In the genomic region with DNA sequence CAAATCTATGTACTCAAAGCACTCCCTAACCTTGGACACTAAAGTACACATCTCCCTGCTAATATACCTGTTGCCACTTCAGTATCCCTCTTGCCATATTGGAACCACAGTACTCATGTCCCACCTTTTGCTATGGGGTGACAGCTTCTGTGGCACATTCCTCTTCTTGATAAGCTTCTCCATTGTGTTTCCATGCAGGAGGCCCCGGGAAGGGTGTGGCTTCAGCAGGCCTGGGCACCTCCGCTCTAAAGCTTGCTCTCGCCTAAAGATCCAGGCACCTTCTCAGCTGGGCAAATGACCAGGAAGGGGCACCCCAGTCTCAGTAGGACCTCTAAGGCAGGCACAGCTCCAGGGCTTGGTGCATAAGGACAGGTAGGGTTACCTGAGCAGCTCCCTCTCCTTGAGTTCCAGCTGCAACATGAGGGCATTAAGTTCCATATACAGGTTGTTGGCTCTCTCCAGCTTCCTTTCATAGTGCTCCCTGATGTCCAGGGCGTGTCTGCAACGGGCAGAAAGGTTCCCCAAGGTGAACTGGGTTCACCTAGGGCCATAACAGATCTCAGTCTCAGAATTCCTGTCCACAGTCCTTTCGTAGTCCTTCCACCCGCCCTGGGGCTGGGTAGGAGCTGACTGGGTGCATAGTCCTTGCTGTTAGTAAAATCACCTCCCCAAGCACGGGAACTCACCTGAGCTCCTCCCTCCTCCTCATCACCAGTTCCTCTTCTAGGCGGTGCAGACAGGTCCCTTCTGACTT, we compare ENCODE assay signal across 14 cellular contexts. TPM values are rescaled to one million over a fixed set of nuclear protein-coding genes. Genes with fewer than 3 reads are reported as not detected.
DNase-seq lines count a peak whose midpoint lies in the region; ATAC-seq, FAIRE-seq and TF ChIP-seq lines count a peak whose summit lies in the region.
"Had no signal": no experiment of that assay in that cellular context is flagged by ENCODE, and none has a peak within 500 bp of the region (broad histone marks: within the 10 kb centered on the region; RNA-seq: fewer than 3 reads in every experiment).

No MANE protein-coding gene starts in this region.

- no peak overlapping the region for H3K4me3 Mint-ChIP-seq in activated CD8-positive, alpha-beta memory T cell treated with anti-CD3 and anti-CD28 coated beads, Interleukin-2, amount 10 ng/mL, durations not matched to agents 7 days and 5 days

- H3K9me3 ChIP-seq in SK-N-MC (ENCODE audit: low read depth, low read length) (no peaks in the 10 kb centered on the region), heart right ventricle (no peaks in the 10 kb centered on the region), small intestine (ENCODE audit: control insufficient read depth, low read depth) (no peaks in the 10 kb centered on the region)
- H3K9me3 ChIP-seq: BLaER1 had no signal

- no peak for TF ChIP-seq CTCF in heart right ventricle (IDR thresholded peaks at IDR 0.05)

- H3K4me1 Mint-ChIP-seq in activated CD8-positive, alpha-beta memory T cell treated with anti-CD3 and anti-CD28 coated beads, Interleukin-2, amount 10 ng/mL, durations not matched to agents 7 days and 5 days, result peaks cover 13% of the 10 kb centered on the region

- WGBS in heart right ventricle, 2 donors, result 68 to 73% methylated on average over 9 of the region's 9 CpGs
- 20 to 60% (median 48%) methylated on average over 9 of the region's 9 CpGs for WGBS in small intestine, 3 donors

- H3K27ac ChIP-seq in SK-N-MC (0 out of 2 replicates have a peak overlapping the region, but pooled peaks have one; percentile 28), heart right ventricle (peak overlapping the region in 2 of 10 donors; percentile 2 to 64), small intestine (ENCODE audit: low read depth in 1 of 2, low read length in 1 of 2) (peak overlapping the region; percentile 51 to 59)
- H3K27ac ChIP-seq: BLaER1 had no signal

- H3K27ac Mint-ChIP-seq in activated CD8-positive, alpha-beta memory T cell treated with anti-CD3 and anti-CD28 coated beads, Interleukin-2, amount 10 ng/mL, durations not matched to agents 7 days and 5 days, result peak overlapping the region; percentile 28

- H3K36me3 Mint-ChIP-seq in activated CD8-positive, alpha-beta memory T cell treated with anti-CD3 and anti-CD28 coated beads, Interleukin-2, amount 10 ng/mL, durations not matched to agents 7 days and 5 days, result peaks cover 51% of the 10 kb centered on the region

- no peak overlapping the region for H3K4me3 ChIP-seq in SK-N-MC
- H3K4me3 ChIP-seq in heart right ventricle, result no peak overlapping the region
- no peak overlapping the region for H3K4me3 ChIP-seq in small intestine (ENCODE audit: low read depth in 1 of 2, low read length in 2 of 2)
- H3K4me3 ChIP-seq: BLaER1 had no signal

- H3K36me3 ChIP-seq in SK-N-MC (ENCODE audit: insufficient read depth, low read length) (peaks cover 53% of the 10 kb centered on the region), heart right ventricle (peaks cover 3 to 100% (median 70%) of the 10 kb centered on the region in 9 donors), small intestine (ENCODE audit: control insufficient read depth in 2 of 2, insufficient read depth in 2 of 2, low read length in 2 of 2) (peaks cover 9 to 14% of the 10 kb centered on the region in 2 donors)

- DNase-seq in activated CD8-positive, alpha-beta memory T cell treated with anti-CD3 and anti-CD28 coated beads, Interleukin-2, amount 10 ng/mL, durations not matched to agents 7 days and 5 days, result no peak
- no peak for DNase-seq in activated CD8-positive, alpha-beta memory T cell treated with anti-CD3 and anti-CD28 coated beads, Interleukin-2, amount 50 U/mL, for 4 hours
- DNase-seq in SK-N-MC (ENCODE audit: low read depth, low spot score) (no peak), heart right ventricle (no peak), small intestine (peak; percentile 90), SHP77 (lab: John Stamatoyannopoulos, UW) (no peak)
- no peak for DNase-seq in NK-92 treated with Interleukin-12 subunit alpha and Interleukin-12 subunit beta, amount 100 ng/mL, for 24 hours (lab: John Stamatoyannopoulos, UW)
- DNase-seq: anterior cingulate cortex, NCI-H2227 treated with DMSO at 0.1 percent for 48 hours had no signal

- H3K9ac ChIP-seq in SK-N-MC (ENCODE audit: insufficient read length), result no peak overlapping the region
- H3K9ac ChIP-seq: BLaER1 had no signal

- CTCF ChIA-PET in activated CD8-positive, alpha-beta memory T cell treated with anti-CD3 and anti-CD28 coated beads, Interleukin-2, amount 10 ng/mL, durations not matched to agents 7 days and 5 days (lab: Charles Lee), result interaction anchor here (0.5 to 2.2 kb wide), 5 partner anchors 12 to 598 kb away, joined by 3 to 7 read pairs (median 4); partner anchors contain the start of gene AAAS

- H3K9me3 Mint-ChIP-seq in activated CD8-positive, alpha-beta memory T cell treated with anti-CD3 and anti-CD28 coated beads, Interleukin-2, amount 10 ng/mL, durations not matched to agents 7 days and 5 days (ENCODE audit: low read depth), result no peaks in the 10 kb centered on the region

- H3K4me1 ChIP-seq in heart right ventricle (peaks cover 0 to 31% (median 14%) of the 10 kb centered on the region in 9 donors), small intestine (ENCODE audit: control insufficient read depth in 2 of 2, insufficient read depth in 1 of 2, low read depth in 1 of 2, low read length in 1 of 2) (peaks cover 0 to 4% of the 10 kb centered on the region in 2 donors)

- H3K27me3 Mint-ChIP-seq in activated CD8-positive, alpha-beta memory T cell treated with anti-CD3 and anti-CD28 coated beads, Interleukin-2, amount 10 ng/mL, durations not matched to agents 7 days and 5 days, result no peaks in the 10 kb centered on the region

- FAIRE-seq in small intestine (lab: Jason Lieb, UNC), result no peak
- FAIRE-seq: GM12892, H54 had no signal

- no peak for ATAC-seq in activated CD8-positive, alpha-beta memory T cell treated with anti-CD3 and anti-CD28 coated beads, Interleukin-2, amount 10 ng/mL, durations not matched to agents 7 days and 5 days
- ATAC-seq in heart right ventricle (peak in 5 of 8 donors; percentile 3 to 7 (median 5)), HG02970 (IDR thresholded peaks at IDR 0.05; ENCODE audit: low FRiP score, unreplicated experiment) (no peak)

- H3K27me3 ChIP-seq in heart right ventricle (no peaks in the 10 kb centered on the region), small intestine (ENCODE audit: control insufficient read depth in 2 of 2, insufficient read depth in 2 of 2, low read length in 2 of 2) (no peaks in the 10 kb centered on the region)

- intact Hi-C loops in heart right ventricle (cut with DNase I), result no loop called here

RNA-seq across cellular contexts. Expression of gene MAP3K12, which starts 15.9 kb away (rescaled TPM):
- 10 to 100 TPM; 19.1 to 19.3 TPM for total RNA-seq in activated CD8-positive, alpha-beta memory T cell treated with anti-CD3 and anti-CD28 coated beads, Interleukin-2, amount 10 ng/mL, durations not matched to agents 7 days and 5 days
- total RNA-seq in heart right ventricle, result 10 to 100 TPM in 1 of 10 donors, 1 to 10 TPM in 9; 2.9 to 10.1 (median 4.3) TPM
- 10 to 100 TPM in 1 of 2 donors, 1 to 10 TPM in 1; 6.5 to 19.4 TPM for polyA plus RNA-seq in heart right ventricle
- 1 to 10 TPM in 2 of 3 donors, under 1 TPM in 1; 0.67 to 7.0 (median 1.6) TPM for polyA plus RNA-seq in small intestine

RNA-seq across cellular contexts. Expression of gene TARBP2, which starts 17.7 kb away (rescaled TPM):
- total RNA-seq in activated CD8-positive, alpha-beta memory T cell treated with anti-CD3 and anti-CD28 coated beads, Interleukin-2, amount 10 ng/mL, durations not matched to agents 7 days and 5 days, result 10 to 100 TPM; 29.7 to 38.7 TPM
- total RNA-seq in heart right ventricle, result 10 to 100 TPM in 7 of 10 donors, 1 to 10 TPM in 3; 7.0 to 13.7 (median 11.0) TPM
- 10 to 100 TPM; 17.6 to 21.2 TPM for polyA plus RNA-seq in heart right ventricle
- 10 to 100 TPM; 18.9 to 31.0 (median 23.5) TPM for polyA plus RNA-seq in small intestine

RNA-seq across cellular contexts. Expression of gene NPFF, which starts 23.9 kb away (rescaled TPM):
- total RNA-seq in activated CD8-positive, alpha-beta memory T cell treated with anti-CD3 and anti-CD28 coated beads, Interleukin-2, amount 10 ng/mL, durations not matched to agents 7 days and 5 days, result not detected
- not detected for total RNA-seq in heart right ventricle
- not detected for polyA plus RNA-seq in heart right ventricle
- polyA plus RNA-seq in small intestine, result 1 to 10 TPM in 1 of 3 donors, not detected in 2; 4.2 TPM
- total RNA-seq: omental fat pad had no signal

RNA-seq across cellular contexts. Expression of gene PCBP2, which starts 31.5 kb away (rescaled TPM):
- 100 to 1,000 TPM; 721 to 867 TPM for total RNA-seq in activated CD8-positive, alpha-beta memory T cell treated with anti-CD3 and anti-CD28 coated beads, Interleukin-2, amount 10 ng/mL, durations not matched to agents 7 days and 5 days
- total RNA-seq in heart right ventricle, result 100 to 1,000 TPM; 492 to 579 (median 559) TPM
- polyA plus RNA-seq in heart right ventricle (100 to 1,000 TPM; 281 to 288 TPM), small intestine (100 to 1,000 TPM; 446 to 528 (median 459) TPM)

RNA-seq across cellular contexts. Expression of gene PRR13, which starts 41.9 kb away (rescaled TPM):
- total RNA-seq in activated CD8-positive, alpha-beta memory T cell treated with anti-CD3 and anti-CD28 coated beads, Interleukin-2, amount 10 ng/mL, durations not matched to agents 7 days and 5 days, result 100 to 1,000 TPM; 235 to 244 TPM
- 10 to 100 TPM; 28.6 to 70.0 (median 55.4) TPM for total RNA-seq in heart right ventricle
- polyA plus RNA-seq in heart right ventricle, result 100 to 1,000 TPM in 1 of 2 donors, 10 to 100 TPM in 1; 40.4 to 122 TPM
- polyA plus RNA-seq in small intestine, result 1,000 to 10,000 TPM in 1 of 3 donors, 100 to 1,000 TPM in 2; 507 to 1,038 (median 901) TPM

Comparison
In these comparisons a context has a peak if more than half of its experiments do, and no peak if none do; other contexts are left out.
1. ATAC-seq: peak in heart right ventricle (5 of 8); none in activated CD8-positive, alpha-beta memory T cell treated with anti-CD3 and anti-CD28 coated beads, Interleukin-2, amount 10 ng/mL, durations not matched to agents 7 days and 5 days (single experiment) and HG02970 (single experiment).